ENCODE assay signal across 10 cellular contexts in the genomic region with DNA sequence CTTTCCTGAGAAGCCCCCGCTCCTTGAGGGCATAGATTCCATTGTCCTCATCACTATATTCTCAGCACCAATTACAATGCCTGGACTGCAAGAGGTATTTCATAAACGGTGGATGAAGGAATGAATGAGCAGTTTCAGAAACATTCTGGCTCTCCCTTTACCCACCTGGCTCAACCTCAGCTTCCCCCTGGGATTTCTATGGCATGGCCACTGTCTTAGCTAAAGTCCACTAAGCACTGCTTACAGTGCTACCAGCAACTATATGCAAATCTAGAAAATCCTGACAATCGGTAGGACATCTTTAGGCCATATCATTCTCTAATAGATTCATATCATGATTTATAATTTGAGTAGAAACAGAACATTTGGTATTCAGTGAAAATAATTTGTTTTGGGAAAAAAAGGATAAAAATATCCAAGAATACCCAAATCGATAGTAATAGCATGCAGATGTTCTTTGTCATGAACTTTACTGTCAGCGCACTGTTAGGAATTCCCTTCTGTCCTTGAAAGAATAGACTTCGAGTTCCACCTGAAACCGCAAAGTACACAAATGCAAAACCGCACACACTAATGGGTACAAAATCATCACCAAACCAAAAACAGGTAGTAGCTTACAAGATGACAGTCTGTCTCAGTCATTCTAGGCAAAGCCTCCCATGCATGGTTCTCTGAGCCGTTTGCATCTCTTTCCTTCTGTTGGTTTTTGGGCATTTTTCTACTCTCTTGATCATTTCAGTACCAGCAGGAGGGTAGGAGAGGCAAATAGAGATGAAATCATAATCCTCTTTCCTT.
DNase-seq lines count a peak whose midpoint lies in the region; ATAC-seq and TF ChIP-seq lines count a peak whose summit lies in the region.
"Had no signal": no experiment of that assay in that cellular context is flagged by ENCODE, and none has a peak within 500 bp of the region (broad histone marks: within the 10 kb centered on the region; RNA-seq: fewer than 3 reads in every experiment).

No MANE protein-coding gene starts in this region.

- no peaks in the 10 kb centered on the region for H3K36me3 ChIP-seq in adrenal gland (replicated peaks in 1 of 2)
- H3K36me3 ChIP-seq in testis (ENCODE audit: low read depth, missing control alignments), result no peaks in the 10 kb centered on the region
- H3K36me3 ChIP-seq: lower lobe of right lung had no signal

- peaks cover 3% of the 10 kb centered on the region for H3K9me3 Mint-ChIP-seq in activated T-helper 1 cell treated with anti-CD3 and anti-CD28 coated beads, Interleukin-12 subunit alpha, Interleukin-12 subunit beta, Interleukin-2, Interleukin-4 antibody, amounts not matched to agents 30 ng/mL and 10 ng/mL and 1 ng/mL, durations not matched to agents 14 hours and 24 hours and 36 hours

- H3K27me3 Mint-ChIP-seq in activated T-helper 1 cell treated with anti-CD3 and anti-CD28 coated beads, Interleukin-12 subunit alpha, Interleukin-12 subunit beta, Interleukin-2, Interleukin-4 antibody, amounts not matched to agents 30 ng/mL and 10 ng/mL and 1 ng/mL, durations not matched to agents 14 hours and 24 hours and 36 hours (ENCODE audit: insufficient read depth), result peaks cover 5% of the 10 kb centered on the region

- peaks cover 1% of the 10 kb centered on the region for H3K36me3 Mint-ChIP-seq in activated T-helper 1 cell treated with anti-CD3 and anti-CD28 coated beads, Interleukin-12 subunit alpha, Interleukin-12 subunit beta, Interleukin-2, Interleukin-4 antibody, amounts not matched to agents 30 ng/mL and 10 ng/mL and 1 ng/mL, durations not matched to agents 14 hours and 24 hours and 36 hours (ENCODE audit: low read depth)

- no peaks in the 10 kb centered on the region for H3K27me3 ChIP-seq in adrenal gland
- no peaks in the 10 kb centered on the region for H3K27me3 ChIP-seq in testis

- intact Hi-C loops in activated T-helper 1 cell treated with anti-CD3 and anti-CD28 coated beads, Interleukin-12 subunit alpha, Interleukin-12 subunit beta, Interleukin-2, Interleukin-4 antibody, amounts not matched to agents 30 ng/mL and 10 ng/mL and 1 ng/mL, durations not matched to agents 14 hours and 24 hours and 36 hours (cut with micrococcal nuclease), result loop anchor here (5.0 kb wide), 1 partner anchor 126 kb away; no protein-coding TSS in a partner anchor
- intact Hi-C loops in adrenal gland (cut with DNase I), result no loop called here
- intact Hi-C loops in testis (cut with DNase I; ENCODE audit: low total_unique reads), result no loop called here

- peak overlapping the region; percentile 15 for H3K27ac Mint-ChIP-seq in activated T-helper 1 cell treated with anti-CD3 and anti-CD28 coated beads, Interleukin-12 subunit alpha, Interleukin-12 subunit beta, Interleukin-2, Interleukin-4 antibody, amounts not matched to agents 30 ng/mL and 10 ng/mL and 1 ng/mL, durations not matched to agents 14 hours and 24 hours and 36 hours
- H3K27ac Mint-ChIP-seq: T-helper 1 cell treated with Interleukin-12 subunit alpha and Interleukin-12 subunit beta and Interleukin-4 antibody, amounts not matched to agents 30 μg/mL and 1 μg/mL, for 36 hours had no signal

- H3K27ac ChIP-seq in adrenal gland, result no peak overlapping the region
- no peak overlapping the region for H3K27ac ChIP-seq in testis
- H3K27ac ChIP-seq: lower lobe of right lung had no signal

- peaks cover 21% of the 10 kb centered on the region for H3K4me1 Mint-ChIP-seq in activated T-helper 1 cell treated with anti-CD3 and anti-CD28 coated beads, Interleukin-12 subunit alpha, Interleukin-12 subunit beta, Interleukin-2, Interleukin-4 antibody, amounts not matched to agents 30 ng/mL and 10 ng/mL and 1 ng/mL, durations not matched to agents 14 hours and 24 hours and 36 hours (ENCODE audit: low read depth)

- no peaks in the 10 kb centered on the region for H3K9me3 ChIP-seq in adrenal gland (replicated peaks in 1 of 3)
- H3K9me3 ChIP-seq in testis, result no peaks in the 10 kb centered on the region
- H3K9me3 ChIP-seq: lower lobe of right lung had no signal

- WGBS in adrenal gland, 4 donors, result 90 to 96% (median 94%) methylated on average over 9 of the region's 9 CpGs
- 84 to 89% methylated on average over 9 of the region's 9 CpGs for WGBS in testis, 2 donors

- TF ChIP-seq CTCF in adrenal gland (IDR thresholded peaks at IDR 0.05) (no peak), testis (IDR thresholded peaks at IDR 0.05) (no peak)

- TF ChIP-seq POLR2A in adrenal gland (IDR thresholded peaks at IDR 0.05), result no peak
- no peak for TF ChIP-seq POLR2A in testis (IDR thresholded peaks at IDR 0.05)

- no peak for DNase-seq in activated T-helper 1 cell treated with anti-CD3 and anti-CD28 coated beads, Interleukin-12 subunit alpha, Interleukin-12 subunit beta, Interleukin-2, Interleukin-4 antibody, amounts not matched to agents 30 ng/mL and 10 ng/mL and 1 ng/mL, durations not matched to agents 14 hours and 24 hours and 36 hours (ENCODE audit: low spot score)
- DNase-seq in adrenal gland (no peak), testis (no peak)
- no peak for DNase-seq in activated CD8-positive, alpha-beta memory T cell treated with anti-CD3 and anti-CD28 coated beads for 24 hours
- DNase-seq: lower lobe of right lung, NCI-H774 had no signal

- H3K4me3 ChIP-seq in adrenal gland (no peak overlapping the region), testis (no peak overlapping the region)
- H3K4me3 ChIP-seq: lower lobe of right lung had no signal

- peak; percentile 76 for ATAC-seq in GM18511 (IDR thresholded peaks at IDR 0.05; ENCODE audit: unreplicated experiment)
- peak; percentile 72 for ATAC-seq in GM19463 (IDR thresholded peaks at IDR 0.05; ENCODE audit: unreplicated experiment)
- ATAC-seq in HG03045 (IDR thresholded peaks at IDR 0.05; ENCODE audit: unreplicated experiment), result peak; percentile 66
- ATAC-seq: lower lobe of right lung had no signal

- H3K4me1 ChIP-seq in adrenal gland (replicated peaks in 1 of 2), result no peaks in the 10 kb centered on the region
- no peaks in the 10 kb centered on the region for H3K4me1 ChIP-seq in testis

- H3K4me3 Mint-ChIP-seq in activated T-helper 1 cell treated with anti-CD3 and anti-CD28 coated beads, Interleukin-12 subunit alpha, Interleukin-12 subunit beta, Interleukin-2, Interleukin-4 antibody, amounts not matched to agents 30 ng/mL and 10 ng/mL and 1 ng/mL, durations not matched to agents 14 hours and 24 hours and 36 hours, result no peak overlapping the region
- H3K4me3 Mint-ChIP-seq: T-helper 1 cell treated with Interleukin-12 subunit alpha and Interleukin-12 subunit beta and Interleukin-4 antibody, amounts not matched to agents 30 μg/mL and 1 μg/mL, for 36 hours had no signal
